13 cellular contexts compared by ENCODE assay signal in genomic region chr3:194249323-194250103, GRCh38.
A peak's percentile ranks its signal among the peaks of the same experiment; 100 is the strongest.
DNase-seq lines count a peak whose midpoint lies in the region; ATAC-seq lines count a peak whose summit lies in the region.
"Had no signal": no experiment of that assay in that cellular context is flagged by ENCODE, and none has a peak within 500 bp of the region (broad histone marks: within the 10 kb centered on the region; RNA-seq: fewer than 3 reads in every experiment).

No MANE protein-coding gene starts in this region.

- no peaks in the 10 kb centered on the region for H3K9me3 ChIP-seq in SJCRH30 (replicated peaks)
- H3K9me3 ChIP-seq: thoracic aorta had no signal

- ATAC-seq in HG03175 (IDR thresholded peaks at IDR 0.05; ENCODE audit: unreplicated experiment), result no peak

- intact Hi-C loops in posterior cingulate gyrus (cut with DNase I), result no loop called here

- H3K4me1 ChIP-seq in SJCRH30, result peaks cover 19% of the 10 kb centered on the region

- H3K4me3 ChIP-seq in SJCRH30, result no peak overlapping the region
- H3K4me3 ChIP-seq: thoracic aorta had no signal

- no peaks in the 10 kb centered on the region for H3K36me3 ChIP-seq in SJCRH30
- H3K36me3 ChIP-seq: thoracic aorta had no signal

- DNase-seq in D341Med (ENCODE audit: low spot score) (peak; percentile 22), Kasumi-1 (lab: John Stamatoyannopoulos, UW) (peak; percentile 83 to 84), SJCRH30 (peak; percentile 51 to 64), mesenteric fat pad (ENCODE audit: low spot score) (peak; percentile 47), activated gamma-delta T cell (lab: John Stamatoyannopoulos, UW) (no peak), posterior cingulate gyrus (no peak), midbrain (lab: John Stamatoyannopoulos, UW) (no peak)
- DNase-seq: activated CD4-positive, alpha-beta memory T cell treated with anti-CD3 and anti-CD28 coated beads, Interleukin-2, amount 10 ng/mL, durations not matched to agents 7 days and 5 days; amniotic stem cell; cerebellar nuclear complex; stimulated activated CD4-positive, alpha-beta T cell treated with anti-CD3 and anti-CD28 coated beads, Interleukin-4, amount 100 ng/mL, for 1 hour had no signal

- no peak overlapping the region for H3K27ac ChIP-seq in SJCRH30
- H3K27ac ChIP-seq: thoracic aorta had no signal

- no peaks in the 10 kb centered on the region; the same call in 1 of the 2 replicates for H3K27me3 ChIP-seq in SJCRH30

Comparison
In these comparisons a context has a peak if more than half of its experiments do, and no peak if none do; other contexts are left out.
1. DNase-seq: peak in D341Med (single experiment), Kasumi-1 (2 of 2), SJCRH30 (2 of 2) and mesenteric fat pad (single experiment); none in activated gamma-delta T cell (single experiment), posterior cingulate gyrus (0 of 10) and midbrain (single experiment).